10 cellular contexts compared by ENCODE assay signal in genomic region chr20:18019068-18019467, GRCh38. TPM values are rescaled to one million over a fixed set of nuclear protein-coding genes. Genes with fewer than 3 reads are reported as not detected.
DNase-seq lines count a peak whose midpoint lies in the region; TF ChIP-seq lines count a peak whose summit lies in the region.
"Had no signal": no experiment of that assay in that cellular context is flagged by ENCODE, and none has a peak within 500 bp of the region (broad histone marks: within the 10 kb centered on the region; RNA-seq: fewer than 3 reads in every experiment).

No MANE protein-coding gene starts in this region.

- TF ChIP-seq EP300 in tibial nerve (IDR thresholded peaks at IDR 0.05): no peak

- no peak overlapping the region for H3K27ac ChIP-seq in tibial nerve
- H3K27ac ChIP-seq: parathyroid adenoma had no signal

- no peaks in the 10 kb centered on the region for H3K36me3 ChIP-seq in tibial nerve

- DNase-seq in NCI-H82 (lab: John Stamatoyannopoulos, UW): peak; percentile 45
- no peak for DNase-seq in NCI-H82 treated with DMSO at 0.1 percent for 48 hours (lab: John Stamatoyannopoulos, UW; ENCODE audit: unreplicated experiment)
- no peak for DNase-seq in HFF-Myc (ENCODE audit: extremely low read depth, low read depth)
- peak; percentile 21 for DNase-seq in SKM-1 treated with dmso at 0.1 percent for 144 hours (lab: John Stamatoyannopoulos, UW; ENCODE audit: unreplicated experiment)
- peak; percentile 83 for DNase-seq in iPS-NIHi7 (ENCODE audit: extremely low spot score)
- DNase-seq in NCI-H187 treated with DMSO at 0.1 percent for 48 hours (lab: John Stamatoyannopoulos, UW): no peak
- DNase-seq in COLO668 (lab: John Stamatoyannopoulos, UW; ENCODE audit: unreplicated experiment): no peak
- no peak for DNase-seq in tibial nerve (ENCODE audit: low spot score in 2 of 2)

- peaks cover 0 to 5% (median 0%) of the 10 kb centered on the region in 4 donors for H3K9me3 ChIP-seq in tibial nerve

- 4 to 5% methylated on average over 1 of the region's 1 CpG for WGBS in tibial nerve, 2 donors

- TF ChIP-seq CTCF in HFF-Myc (IDR thresholded peaks at IDR 0.05; ENCODE audit: low read depth, low read length, missing control alignments): peak; percentile 42
- no peak for TF ChIP-seq CTCF in tibial nerve (IDR thresholded peaks at IDR 0.05)

- H3K27me3 ChIP-seq in tibial nerve: no peaks in the 10 kb centered on the region

- no peak overlapping the region for H3K4me3 ChIP-seq in HFF-Myc (replicated peaks; ENCODE audit: low read depth, low read length)
- no peak overlapping the region for H3K4me3 ChIP-seq in tibial nerve

- no peak for TF ChIP-seq POLR2A in tibial nerve (IDR thresholded peaks at IDR 0.05)

- H3K4me1 ChIP-seq in tibial nerve: no peaks in the 10 kb centered on the region
- H3K4me1 ChIP-seq: parathyroid adenoma had no signal

RNA-seq across cellular contexts. Expression of gene OVOL2, which starts 38.6 kb away (rescaled TPM):
- not detected for total RNA-seq in tibial nerve
- total RNA-seq: CD4-positive, alpha-beta memory T cell had no signal

RNA-seq across cellular contexts. Expression of gene MGME1, which starts 50.2 kb away (rescaled TPM):
- total RNA-seq in tibial nerve: 10 to 100 TPM in 1 of 4 donors, 1 to 10 TPM in 3; 4.6 to 14.7 (median 8.7) TPM

RNA-seq across cellular contexts. Expression of gene SNX5, which starts 50.5 kb away (rescaled TPM):
- 100 to 1,000 TPM in 2 of 4 donors, 10 to 100 TPM in 2; 79.8 to 128 (median 100) TPM for total RNA-seq in tibial nerve

Comparison
In these comparisons a context has a peak if more than half of its experiments do, and no peak if none do; other contexts are left out.
1. DNase-seq: peak in NCI-H82 (single experiment), SKM-1 treated with dmso at 0.1 percent for 144 hours (single experiment) and iPS-NIHi7 (single experiment); none in NCI-H82 treated with DMSO at 0.1 percent for 48 hours (single experiment), HFF-Myc (single experiment), NCI-H187 treated with DMSO at 0.1 percent for 48 hours (single experiment), COLO668 (single experiment) and tibial nerve (0 of 2).